23 cellular contexts compared by ENCODE assay signal in the genomic region with DNA sequence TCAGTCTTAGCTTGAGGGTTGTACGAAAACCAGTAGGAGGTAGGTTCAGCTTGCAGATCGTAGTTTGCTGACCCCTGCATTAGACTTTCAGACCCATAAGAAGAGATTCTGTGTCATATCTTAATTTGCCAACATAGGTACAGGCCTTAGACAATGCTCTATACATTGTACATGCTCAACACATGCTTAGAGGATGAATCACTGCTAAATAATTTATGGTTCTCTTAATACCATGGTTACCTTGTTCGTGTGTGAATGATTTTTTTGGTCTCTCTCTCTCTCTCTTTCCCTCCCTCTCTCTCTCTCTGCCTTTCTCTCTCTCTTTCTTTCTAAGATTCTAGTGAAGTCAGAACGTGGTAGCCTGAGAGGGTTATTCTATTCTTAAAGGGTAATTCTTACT.
A peak's percentile ranks its signal among the peaks of the same experiment; 100 is the strongest.
DNase-seq lines count a peak whose midpoint lies in the region; ATAC-seq and TF ChIP-seq lines count a peak whose summit lies in the region.
"Had no signal": no experiment of that assay in that cellular context is flagged by ENCODE, and none has a peak within 500 bp of the region (broad histone marks: within the 10 kb centered on the region; RNA-seq: fewer than 3 reads in every experiment).

No MANE protein-coding gene starts in this region.

- POLR2A ChIA-PET in MCF 10A (lab: Yijun Ruan, JAX), result interaction anchor here (0.6 to 1.0 kb wide), 4 partner anchors 11 to 134 kb away, joined by 3 read pairs; no protein-coding TSS in a partner anchor

- CTCF ChIA-PET in MCF 10A (lab: Yijun Ruan, JAX), result interaction anchor here (0.6 to 1.3 kb wide), 4 partner anchors 11 to 330 kb away, joined by 3 to 4 read pairs (median 3); no protein-coding TSS in a partner anchor

- no peak overlapping the region for H3K4me3 ChIP-seq in breast epithelium
- H3K4me3 ChIP-seq in RWPE2 (ENCODE audit: severe bottlenecking), result no peak overlapping the region
- H3K4me3 ChIP-seq in epithelial cell of esophagus (ENCODE audit: low read length), result no peak overlapping the region
- H3K4me3 ChIP-seq: K562, MG63, SJCRH30 had no signal

- ATAC-seq in RWPE2 (ENCODE audit: low read depth) (peak; percentile 67), HG02884 (IDR thresholded peaks at IDR 0.05; ENCODE audit: unreplicated experiment) (no peak)
- ATAC-seq: HCT116, HepG2, K562, Right ventricle myocardium inferior had no signal

- intact Hi-C loops in MCF 10A (cut with micrococcal nuclease), result no loop called here
- intact Hi-C loops in breast epithelium (cut with DNase I; ENCODE audit: low total_unique reads), result no loop called here

- H3K27me3 Mint-ChIP-seq in MCF 10A (ENCODE audit: insufficient read depth, unreplicated experiment), result no peaks in the 10 kb centered on the region

- H3K27me3 ChIP-seq in breast epithelium (no peaks in the 10 kb centered on the region), RWPE2 (ENCODE audit: insufficient read depth, poor library complexity, severe bottlenecking) (no peaks in the 10 kb centered on the region)
- H3K27me3 ChIP-seq: MG63 had no signal

- no TSS peak for BruUV-seq in MCF 10A (replicated peaks; lab: Mats Ljungman, UMichigan)

- TF ChIP-seq CTCF in MCF 10A (IDR thresholded peaks at IDR 0.05; ENCODE audit: unreplicated experiment), result no peak
- no peak for TF ChIP-seq CTCF in breast epithelium (IDR thresholded peaks at IDR 0.05)
- TF ChIP-seq CTCF in RWPE2 (IDR thresholded peaks at IDR 0.05; ENCODE audit: poor library complexity, severe bottlenecking), result no peak
- TF ChIP-seq CTCF in epithelial cell of esophagus (IDR thresholded peaks at IDR 0.05; ENCODE audit: insufficient read depth, low read depth, low read length, missing control alignments), result no peak

- no peak overlapping the region for H3K27ac ChIP-seq in breast epithelium
- H3K27ac ChIP-seq in RWPE2 (ENCODE audit: poor library complexity, severe bottlenecking), result peak overlapping the region; percentile 7
- H3K27ac ChIP-seq: SJCRH30 had no signal

- no peaks in the 10 kb centered on the region for H3K4me1 ChIP-seq in breast epithelium
- H3K4me1 ChIP-seq in RWPE2 (ENCODE audit: insufficient read depth, poor library complexity, severe bottlenecking), result peaks cover 37% of the 10 kb centered on the region
- H3K4me1 ChIP-seq: SJCRH30 had no signal

- no peaks in the 10 kb centered on the region for H3K36me3 Mint-ChIP-seq in MCF 10A (ENCODE audit: insufficient read depth, unreplicated experiment)

- peak overlapping the region; percentile 88 for H3K27ac Mint-ChIP-seq in MCF 10A (ENCODE audit: low read depth, unreplicated experiment)

- no peaks in the 10 kb centered on the region for H3K9me3 ChIP-seq in breast epithelium
- H3K9me3 ChIP-seq in RWPE2 (ENCODE audit: severe bottlenecking), result no peaks in the 10 kb centered on the region
- H3K9me3 ChIP-seq: MG63, SJCRH30 had no signal

- H3K4me3 Mint-ChIP-seq in MCF 10A (ENCODE audit: unreplicated experiment), result no peak overlapping the region

- H3K4me1 Mint-ChIP-seq in MCF 10A (ENCODE audit: insufficient read depth, unreplicated experiment), result peaks cover 31% of the 10 kb centered on the region

- no peaks in the 10 kb centered on the region for H3K36me3 ChIP-seq in breast epithelium
- no peaks in the 10 kb centered on the region for H3K36me3 ChIP-seq in RWPE2 (ENCODE audit: low read depth)
- H3K36me3 ChIP-seq: MG63, SJCRH30 had no signal

- H3K9me3 Mint-ChIP-seq in MCF 10A (ENCODE audit: unreplicated experiment), result no peaks in the 10 kb centered on the region

- DNase-seq in MCF 10A (ENCODE audit: unreplicated experiment), result peak; percentile 12
- no peak for DNase-seq in breast epithelium (ENCODE audit: low spot score in 2 of 2)
- DNase-seq in RWPE2 (ENCODE audit: low spot score), result no peak
- DNase-seq in epithelial cell of esophagus (ENCODE audit: low read depth), result peak; percentile 51
- DNase-seq in renal cortical epithelial cell (ENCODE audit: low read depth), result peak; percentile 23
- DNase-seq in NOMO-1 treated with dmso at 0.1 percent for 144 hours (lab: John Stamatoyannopoulos, UW; ENCODE audit: unreplicated experiment), result no peak
- no peak for DNase-seq in DMS153 (lab: John Stamatoyannopoulos, UW)
- DNase-seq: 8988T, DMS79, EL, GF-D8, MG63, NCI-H1105 treated with DMSO at 0.1 percent for 48 hours, NCI-H2029, NCI-H446 treated with DMSO at 0.1 percent for 48 hours, NCI-H526, SJCRH30, T-helper 1 cell had no signal

- no peak for TF ChIP-seq POLR2A in breast epithelium (IDR thresholded peaks at IDR 0.05)

Comparison
In these comparisons a context has a peak if more than half of its experiments do, and no peak if none do; other contexts are left out.
1. DNase-seq: peak in MCF 10A (single experiment), epithelial cell of esophagus (single experiment) and renal cortical epithelial cell (single experiment); none in breast epithelium (0 of 2), RWPE2 (single experiment), NOMO-1 treated with dmso at 0.1 percent for 144 hours (single experiment) and DMS153 (single experiment).